ENCODE assay signal across 8 cellular contexts in genomic region chr17:32755045-32755805, GRCh38.
DNase-seq lines count a peak whose midpoint lies in the region; ATAC-seq and TF ChIP-seq lines count a peak whose summit lies in the region.

No MANE protein-coding gene starts in this region.

- H3K9ac ChIP-seq in Loucy (ENCODE audit: low read depth, low read length, poor library complexity, severe bottlenecking): no peak overlapping the region

- H3K9me2 ChIP-seq in Loucy (replicated peaks; ENCODE audit: low read depth, low read length): no peaks in the 10 kb centered on the region

- TF ChIP-seq CTCF in Loucy (conservative IDR thresholded peaks at IDR 0.05; ENCODE audit: low read length): peak; percentile 66

- no peaks in the 10 kb centered on the region for H3F3A ChIP-seq in Loucy (ENCODE audit: low read depth)

- no peak overlapping the region for H2AFZ ChIP-seq in Loucy (ENCODE audit: low read length)

- H3K36me3 ChIP-seq in Loucy (ENCODE audit: insufficient read depth, low read length): no peaks in the 10 kb centered on the region

- no peak overlapping the region for H3K4me3 ChIP-seq in Loucy (ENCODE audit: low read length, poor library complexity, severe bottlenecking)

- no peaks in the 10 kb centered on the region for H3K79me2 ChIP-seq in Loucy (ENCODE audit: insufficient read depth, low read length)

- DNase-seq in Daoy (ENCODE audit: low read depth) (peak; percentile 25), RPMI7951 (ENCODE audit: low read depth) (peak; percentile 63), epidermal melanocyte (ENCODE audit: insufficient read length, low spot score) (peak; percentile 73), myocyte (ENCODE audit: low read depth) (peak; percentile 72)

- H4K20me1 ChIP-seq in Loucy (ENCODE audit: insufficient read depth, low read length, poor library complexity, severe bottlenecking): no peaks in the 10 kb centered on the region

- ATAC-seq in GM21360 (IDR thresholded peaks at IDR 0.05; ENCODE audit: unreplicated experiment): no peak
- ATAC-seq in GM18519 (IDR thresholded peaks at IDR 0.05; ENCODE audit: low FRiP score, unreplicated experiment): no peak
- ATAC-seq in GM18868 (IDR thresholded peaks at IDR 0.05; ENCODE audit: unreplicated experiment): no peak

- no peak overlapping the region for H3K4me2 ChIP-seq in Loucy (ENCODE audit: low read depth, low read length, poor library complexity, severe bottlenecking)

- no peaks in the 10 kb centered on the region for H3K27me3 ChIP-seq in Loucy (ENCODE audit: insufficient read depth, low read length, poor library complexity, severe bottlenecking)

- no peaks in the 10 kb centered on the region for H3K9me3 ChIP-seq in Loucy (ENCODE audit: insufficient read depth, low read depth, low read length)

- no peaks in the 10 kb centered on the region for H3K4me1 ChIP-seq in Loucy (ENCODE audit: insufficient read depth, low read length, poor library complexity, severe bottlenecking)
